In the genomic region with DNA sequence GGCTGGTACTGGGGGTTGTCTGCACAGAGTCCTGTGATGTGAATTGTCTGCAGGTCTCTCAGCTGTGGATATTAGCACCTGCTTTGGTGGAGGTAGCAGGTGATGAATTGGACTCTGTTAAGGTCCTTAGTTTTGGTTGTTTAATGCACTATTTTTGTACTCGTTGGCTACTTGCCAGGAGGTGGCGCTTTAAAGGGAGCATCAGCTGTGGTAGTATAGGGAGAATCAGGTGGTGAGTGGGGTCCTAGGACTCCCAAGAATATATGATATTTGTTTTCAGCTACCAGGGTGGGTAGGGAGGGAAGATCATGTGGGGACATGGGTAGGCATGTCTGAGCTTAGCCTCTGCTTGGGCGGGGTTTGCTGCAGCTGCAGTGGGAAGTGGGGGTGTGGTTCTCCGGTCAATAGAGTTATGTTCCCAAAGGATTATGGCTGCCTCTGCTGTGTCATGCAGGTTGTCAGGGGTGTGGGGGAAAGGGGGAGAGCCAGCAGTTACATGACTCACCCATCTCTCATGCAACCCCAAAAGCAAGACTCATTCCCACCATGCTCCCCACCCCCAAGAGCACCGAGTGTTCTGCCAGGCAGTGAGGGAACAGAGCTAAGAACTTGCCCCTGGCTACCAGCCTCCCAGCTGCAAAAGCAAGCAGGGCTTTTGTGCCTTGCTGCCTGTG, we compare ENCODE assay signal across 1 cellular context.
TF ChIP-seq lines count a peak whose summit lies in the region.

No MANE protein-coding gene starts in this region.

TF ChIP-seq in K562, 482 proteins besides CTCF, POLR2A, EP300 and RAD21 (continued from another document):
- TF ChIP-seq ZBTB40 (IDR thresholded peaks at IDR 0.05) (no peak), ZBTB40 (CRISPR knock-in tag; IDR thresholded peaks at IDR 0.05) (no peak), ZNF324 (CRISPR knock-in tag; IDR thresholded peaks at IDR 0.05) (no peak), YY1 (IDR thresholded peaks at IDR 0.05; ENCODE audit: borderline replicate concordance in 1 of 3, control insufficient read depth in 1 of 3, extremely low read depth in 1 of 3, insufficient read depth in 3 of 3, insufficient read length in 1 of 3, insufficient replicate concordance in 2 of 3, low read depth in 1 of 3, low read length in 2 of 3) (peak in 2 of 3 experiments; percentile 10 to 76), HOMEZ (CRISPR knock-in tag; IDR thresholded peaks at IDR 0.05) (no peak)
